1 cellular context compared by ENCODE assay signal in genomic region chr11:67345949-67346819, GRCh38.
TF ChIP-seq lines count a peak whose summit lies in the region.

No MANE protein-coding gene starts in this region.

TF ChIP-seq in H1, 55 proteins besides CTCF, POLR2A, EP300 and RAD21:
- TF ChIP-seq, protein P1, sequence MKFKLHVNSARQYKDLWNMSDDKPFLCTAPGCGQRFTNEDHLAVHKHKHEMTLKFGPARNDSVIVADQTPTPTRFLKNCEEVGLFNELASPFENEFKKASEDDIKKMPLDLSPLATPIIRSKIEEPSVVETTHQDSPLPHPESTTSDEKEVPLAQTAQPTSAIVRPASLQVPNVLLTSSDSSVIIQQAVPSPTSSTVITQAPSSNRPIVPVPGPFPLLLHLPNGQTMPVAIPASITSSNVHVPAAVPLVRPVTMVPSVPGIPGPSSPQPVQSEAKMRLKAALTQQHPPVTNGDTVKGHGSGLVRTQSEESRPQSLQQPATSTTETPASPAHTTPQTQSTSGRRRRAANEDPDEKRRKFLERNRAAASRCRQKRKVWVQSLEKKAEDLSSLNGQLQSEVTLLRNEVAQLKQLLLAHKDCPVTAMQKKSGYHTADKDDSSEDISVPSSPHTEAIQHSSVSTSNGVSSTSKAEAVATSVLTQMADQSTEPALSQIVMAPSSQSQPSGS (IDR thresholded peaks at IDR 0.05; ENCODE audit: low read length): no peak
- TF ChIP-seq POU5F1 (IDR thresholded peaks at IDR 0.05; ENCODE audit: low read depth, low read length): no peak
- TF ChIP-seq CBX5 (IDR thresholded peaks at IDR 0.05; ENCODE audit: low read depth, low read length): no peak
- TF ChIP-seq ASH2L (IDR thresholded peaks at IDR 0.05; ENCODE audit: low read length): no peak
- peak; percentile 94 for TF ChIP-seq SP1 (IDR thresholded peaks at IDR 0.05; ENCODE audit: low read depth, low read length)
- no peak for TF ChIP-seq RFX5 (IDR thresholded peaks at IDR 0.05; ENCODE audit: borderline replicate concordance, low read depth, low read length)
- no peak for TF ChIP-seq GABPA (IDR thresholded peaks at IDR 0.05; ENCODE audit: borderline replicate concordance, insufficient read depth, low read length)
- no peak for TF ChIP-seq NRF1 (IDR thresholded peaks at IDR 0.05; ENCODE audit: low read depth, low read length)
- TF ChIP-seq SUZ12 (IDR thresholded peaks at IDR 0.05; ENCODE audit: low read length): no peak
